ENCODE assay signal across 24 cellular contexts in genomic region chr15:47708595-47708994, GRCh38. TPM values are rescaled to one million over a fixed set of nuclear protein-coding genes. Genes with fewer than 3 reads are reported as not detected.
DNase-seq lines count a peak whose midpoint lies in the region; ATAC-seq and FAIRE-seq lines count a peak whose summit lies in the region.
"Had no signal": no experiment of that assay in that cellular context is flagged by ENCODE, and none has a peak within 500 bp of the region (broad histone marks: within the 10 kb centered on the region; RNA-seq: fewer than 3 reads in every experiment).

No MANE protein-coding gene starts in this region.

- peaks cover 6 to 36% (median 7%) of the 10 kb centered on the region in 10 experiments; a peak in 17 of 20 replicates for H3K4me1 ChIP-seq in BLaER1 treated with 17β-estradiol and CSF1 and Interleukin-3, amounts not matched to agents 10 nM and 100 nM
- H3K4me1 ChIP-seq in small intestine (ENCODE audit: control insufficient read depth in 2 of 2, insufficient read depth in 1 of 2, low read depth in 1 of 2, low read length in 1 of 2), result peaks cover 6 to 7% of the 10 kb centered on the region in 2 donors
- H3K4me1 ChIP-seq: A549 had no signal

- H3K36me3 ChIP-seq in BLaER1 treated with 17β-estradiol and CSF1 and Interleukin-3, amounts not matched to agents 10 nM and 100 nM, result no peaks in the 10 kb centered on the region
- H3K36me3 ChIP-seq in small intestine (ENCODE audit: control insufficient read depth in 2 of 2, insufficient read depth in 2 of 2, low read length in 2 of 2), result no peaks in the 10 kb centered on the region
- H3K36me3 ChIP-seq: HAP-1 had no signal

- no peak for DNase-seq in left colon
- DNase-seq in small intestine, result peak; percentile 97
- no peak for DNase-seq in DMS79 treated with DMSO at 0.1 percent for 48 hours (lab: John Stamatoyannopoulos, UW)
- DNase-seq in stimulated activated CD4-positive, alpha-beta T cell treated with anti-CD3 and anti-CD28 coated beads, Interleukin-2, amount 100 ng/mL, for 24 hours, result no peak
- no peak for DNase-seq in AG08396 (ENCODE audit: low spot score)
- DNase-seq: 8988T; ACHN; CD4-positive, alpha-beta T cell; CD8-positive, alpha-beta memory T cell; DMS79; GF-D8; GOT3; HFFc6 had no signal

- peak; percentile 10 for FAIRE-seq in colon (lab: Jason Lieb, UNC)
- peak; percentile 30 for FAIRE-seq in small intestine (lab: Jason Lieb, UNC)
- FAIRE-seq: A549, D721Med, GM12891, GM18507, H54 had no signal

- H3K27ac ChIP-seq in BLaER1 treated with 17β-estradiol and CSF1 and Interleukin-3, amounts not matched to agents 10 nM and 100 nM, result peak overlapping the region in 1 of 11 experiments; percentile 33; a peak in 1 of 22 replicates
- peak overlapping the region; percentile 68 to 75 for H3K27ac ChIP-seq in small intestine (ENCODE audit: low read depth in 1 of 2, low read length in 1 of 2)
- H3K27ac ChIP-seq: A549 had no signal

- H3K4me2 ChIP-seq in BLaER1 treated with 17β-estradiol and CSF1 and Interleukin-3, amounts not matched to agents 10 nM and 100 nM, result peak overlapping the region in 7 of 11 experiments; percentile 23 to 61 (median 45); a peak in 11 of 22 replicates
- H3K4me2 ChIP-seq: A549 had no signal

- no peak overlapping the region for H3K9ac ChIP-seq in BLaER1 treated with 17β-estradiol and CSF1 and Interleukin-3, amounts not matched to agents 10 nM and 100 nM

- no peaks in the 10 kb centered on the region for H3K9me3 ChIP-seq in BLaER1 treated with 17β-estradiol and CSF1 and Interleukin-3, amounts not matched to agents 10 nM and 100 nM (replicated peaks in 1 of 11)
- no peaks in the 10 kb centered on the region for H3K9me3 ChIP-seq in small intestine (ENCODE audit: control insufficient read depth, low read depth)
- H3K9me3 ChIP-seq: A549, HAP-1 had no signal

- peak; percentile 84 for ATAC-seq in left colon
- ATAC-seq in HG02885 (IDR thresholded peaks at IDR 0.05; ENCODE audit: poor library complexity, unreplicated experiment), result no peak
- ATAC-seq: A549 had no signal

- intact Hi-C loops in left colon (cut with DNase I, micrococcal nuclease), result no loop called here

- H3K4me3 ChIP-seq in BLaER1 treated with 17β-estradiol and CSF1 and Interleukin-3, amounts not matched to agents 10 nM and 100 nM, result no peak overlapping the region
- H3K4me3 ChIP-seq in small intestine (ENCODE audit: low read depth in 1 of 2, low read length in 2 of 2), result no peak overlapping the region
- H3K4me3 ChIP-seq: A549, HAP-1 had no signal

- no peaks in the 10 kb centered on the region for H4K20me1 ChIP-seq in BLaER1 treated with 17β-estradiol and CSF1 and Interleukin-3, amounts not matched to agents 10 nM and 100 nM

- H3K27me3 ChIP-seq in BLaER1 treated with 17β-estradiol and CSF1 and Interleukin-3, amounts not matched to agents 10 nM and 100 nM, result peaks cover 0 to under 1% (median 0%) of the 10 kb centered on the region in 11 experiments; a peak in 2 of 22 replicates
- H3K27me3 ChIP-seq in small intestine (ENCODE audit: control insufficient read depth in 2 of 2, insufficient read depth in 2 of 2, low read length in 2 of 2), result no peaks in the 10 kb centered on the region

RNA-seq across cellular contexts. Expression of gene SEMA6D, which starts 8.7 kb away (rescaled TPM):
- total RNA-seq in left colon, result 10 to 100 TPM; 34.4 to 52.6 TPM
- polyA plus RNA-seq in small intestine, result 10 to 100 TPM; 14.6 to 28.4 (median 19.4) TPM
- total RNA-seq: CD4-positive, alpha-beta T cell; CD8-positive, alpha-beta memory T cell; G401 had no signal
- polyA plus RNA-seq: A549; CD14-positive monocyte; CD8-positive, alpha-beta memory T cell had no signal
